In genomic region chr5:130141689-130142320, GRCh38 we compare ENCODE assay signal across 8 cellular contexts.
DNase-seq lines count a peak whose midpoint lies in the region; ATAC-seq and TF ChIP-seq lines count a peak whose summit lies in the region.

No MANE protein-coding gene starts in this region.

- H3K9me3 ChIP-seq in OCI-LY7 (ENCODE audit: low read length): no peaks in the 10 kb centered on the region
- H3K9me3 ChIP-seq in tibial artery: no peaks in the 10 kb centered on the region

- H3K27me3 Mint-ChIP-seq in stimulated activated naive CD8-positive, alpha-beta T cell treated with anti-CD3 and anti-CD28 coated beads, Interleukin-15, amount 100 ng/mL, for 72 hours: no peaks in the 10 kb centered on the region

- H3K27ac Mint-ChIP-seq in stimulated activated naive CD8-positive, alpha-beta T cell treated with anti-CD3 and anti-CD28 coated beads, Interleukin-15, amount 100 ng/mL, for 72 hours: no peak overlapping the region

- no peaks in the 10 kb centered on the region for H3K27me3 ChIP-seq in tibial artery

- intact Hi-C loops in OCI-LY7 (cut with micrococcal nuclease; ENCODE audit: unreplicated experiment): no loop called here
- intact Hi-C loops in tibial artery (cut with DNase I; ENCODE audit: low total_unique reads): loop anchor here (5.0 kb wide), 1 partner anchor 240 kb away; the partner anchor contains the start of gene CHSY3

- no peaks in the 10 kb centered on the region for H3K9me3 Mint-ChIP-seq in stimulated activated naive CD8-positive, alpha-beta T cell treated with anti-CD3 and anti-CD28 coated beads, Interleukin-15, amount 100 ng/mL, for 72 hours

- no peaks in the 10 kb centered on the region for H3K9me2 ChIP-seq in OCI-LY7 (ENCODE audit: insufficient read depth, low read length)

- H3K4me2 ChIP-seq in OCI-LY7 (ENCODE audit: low read length): no peak overlapping the region

- CTCF ChIA-PET in OCI-LY7 (lab: Charles Lee; ENCODE audit: unreplicated experiment): no interaction called here

- no peak overlapping the region for H2AFZ ChIP-seq in OCI-LY7 (ENCODE audit: low read length)

- H3K36me3 ChIP-seq in OCI-LY7 (ENCODE audit: insufficient read depth, low read length) (no peaks in the 10 kb centered on the region), tibial artery (no peaks in the 10 kb centered on the region)

- no peak for ATAC-seq in stimulated activated naive CD8-positive, alpha-beta T cell treated with anti-CD3 and anti-CD28 coated beads, Interleukin-15, Interleukin-2, amounts not matched to agents 100 U/mL and 50 U/mL, for 24 hours
- no peak for ATAC-seq in stimulated activated naive CD8-positive, alpha-beta T cell treated with anti-CD3 and anti-CD28 coated beads, Interleukin-15, amount 100 ng/mL, for 72 hours
- peak; percentile 86 for ATAC-seq in HG02642 (IDR thresholded peaks at IDR 0.05; ENCODE audit: poor library complexity, unreplicated experiment)
- ATAC-seq in HG03571 (IDR thresholded peaks at IDR 0.05; ENCODE audit: unreplicated experiment): no peak

- POLR2A ChIA-PET in OCI-LY7 (lab: Charles Lee): interaction anchor here (1.1 kb wide), 1 partner anchor 331 kb away, joined by 4 read pairs; no protein-coding TSS in a partner anchor

- TF ChIP-seq CTCF in OCI-LY7 (conservative IDR thresholded peaks at IDR 0.05; ENCODE audit: low read length) (peak; percentile 58), tibial artery (IDR thresholded peaks at IDR 0.05) (peak; percentile 36 to 43)

- no peaks in the 10 kb centered on the region for H4K20me1 ChIP-seq in OCI-LY7 (ENCODE audit: insufficient read depth, low read length)

- no peak overlapping the region for H3K4me3 Mint-ChIP-seq in stimulated activated naive CD8-positive, alpha-beta T cell treated with anti-CD3 and anti-CD28 coated beads, Interleukin-15, amount 100 ng/mL, for 72 hours

- BruUV-seq in OCI-LY7 (replicated peaks; lab: Mats Ljungman, UMichigan): no TSS peak

- H3K4me1 ChIP-seq in OCI-LY7 (ENCODE audit: insufficient read depth, low read length, poor library complexity, severe bottlenecking): no peaks in the 10 kb centered on the region
- H3K4me1 ChIP-seq in tibial artery: peaks cover 0 to 28% (median 14%) of the 10 kb centered on the region in 4 donors

- no peak overlapping the region for H3K4me3 ChIP-seq in OCI-LY7 (ENCODE audit: low read depth, low read length, poor library complexity, severe bottlenecking)
- no peak overlapping the region for H3K4me3 ChIP-seq in tibial artery

- H3K4me1 Mint-ChIP-seq in stimulated activated naive CD8-positive, alpha-beta T cell treated with anti-CD3 and anti-CD28 coated beads, Interleukin-15, amount 100 ng/mL, for 72 hours: no peaks in the 10 kb centered on the region

- H3K79me2 ChIP-seq in OCI-LY7 (ENCODE audit: insufficient read depth, low read depth, low read length): no peaks in the 10 kb centered on the region

- DNase-seq in stimulated activated naive CD8-positive, alpha-beta T cell treated with anti-CD3 and anti-CD28 coated beads, Interleukin-15, Interleukin-2, amounts not matched to agents 100 U/mL and 50 U/mL, for 24 hours: peak; percentile 7
- DNase-seq in stimulated activated naive CD8-positive, alpha-beta T cell treated with anti-CD3 and anti-CD28 coated beads, Interleukin-15, amount 100 ng/mL, for 72 hours: no peak
- no peak for DNase-seq in OCI-LY7 (ENCODE audit: low spot score)
- DNase-seq in globus pallidus (ENCODE audit: low spot score): peak; percentile 29
- DNase-seq in tibial artery: no peak
- DNase-seq in NCI-H1694 treated with DMSO at 0.1 percent for 48 hours (lab: John Stamatoyannopoulos, UW): no peak

- H3K27ac ChIP-seq in OCI-LY7 (ENCODE audit: low read depth, low read length, poor library complexity, severe bottlenecking) (no peak overlapping the region), tibial artery (no peak overlapping the region)

Comparison
In these comparisons a context has a peak if more than half of its experiments do, and no peak if none do; other contexts are left out.
1. DNase-seq: peak in stimulated activated naive CD8-positive, alpha-beta T cell treated with anti-CD3 and anti-CD28 coated beads, Interleukin-15, Interleukin-2, amounts not matched to agents 100 U/mL and 50 U/mL, for 24 hours (single experiment) and globus pallidus (single experiment); none in stimulated activated naive CD8-positive, alpha-beta T cell treated with anti-CD3 and anti-CD28 coated beads, Interleukin-15, amount 100 ng/mL, for 72 hours (0 of 2), OCI-LY7 (single experiment), tibial artery (0 of 2) and NCI-H1694 treated with DMSO at 0.1 percent for 48 hours (single experiment).